In the genomic region with DNA sequence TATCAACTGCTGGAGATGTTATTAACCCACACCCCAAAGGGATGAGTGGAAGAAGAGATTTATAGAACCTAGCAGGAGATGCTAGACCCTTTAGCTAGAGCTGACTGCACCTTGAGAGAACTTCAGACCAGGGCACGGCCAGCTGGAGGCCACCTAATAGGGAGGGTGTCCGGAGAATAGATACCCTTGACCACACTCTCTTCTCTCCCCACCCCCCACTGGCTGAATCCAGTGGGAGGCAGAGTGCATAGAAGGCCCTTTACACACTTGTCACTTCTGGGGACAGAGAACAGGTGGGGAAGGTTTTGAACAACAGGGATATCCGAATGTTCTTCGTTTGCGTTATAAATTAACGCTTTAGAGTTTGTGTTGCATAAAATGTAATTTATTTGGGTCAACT, we compare ENCODE assay signal across 2 cellular contexts.
TF ChIP-seq lines count a peak whose summit lies in the region.

No MANE protein-coding gene starts in this region.

TF ChIP-seq in A549, 52 proteins besides CTCF, POLR2A, EP300 and RAD21 (continued from another document):
- TF ChIP-seq NR3C1 (IDR thresholded peaks at IDR 0.05) (no peak), JUN (IDR thresholded peaks at IDR 0.05) (no peak)
- TF ChIP-seq, protein P1, sequence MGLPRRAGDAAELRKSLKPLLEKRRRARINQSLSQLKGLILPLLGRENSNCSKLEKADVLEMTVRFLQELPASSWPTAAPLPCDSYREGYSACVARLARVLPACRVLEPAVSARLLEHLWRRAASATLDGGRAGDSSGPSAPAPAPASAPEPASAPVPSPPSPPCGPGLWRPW (IDR thresholded peaks at IDR 0.05): no peak

TF ChIP-seq in GM23338, 12 proteins besides CTCF, POLR2A, EP300 and RAD21:
- TF ChIP-seq, protein P2, sequence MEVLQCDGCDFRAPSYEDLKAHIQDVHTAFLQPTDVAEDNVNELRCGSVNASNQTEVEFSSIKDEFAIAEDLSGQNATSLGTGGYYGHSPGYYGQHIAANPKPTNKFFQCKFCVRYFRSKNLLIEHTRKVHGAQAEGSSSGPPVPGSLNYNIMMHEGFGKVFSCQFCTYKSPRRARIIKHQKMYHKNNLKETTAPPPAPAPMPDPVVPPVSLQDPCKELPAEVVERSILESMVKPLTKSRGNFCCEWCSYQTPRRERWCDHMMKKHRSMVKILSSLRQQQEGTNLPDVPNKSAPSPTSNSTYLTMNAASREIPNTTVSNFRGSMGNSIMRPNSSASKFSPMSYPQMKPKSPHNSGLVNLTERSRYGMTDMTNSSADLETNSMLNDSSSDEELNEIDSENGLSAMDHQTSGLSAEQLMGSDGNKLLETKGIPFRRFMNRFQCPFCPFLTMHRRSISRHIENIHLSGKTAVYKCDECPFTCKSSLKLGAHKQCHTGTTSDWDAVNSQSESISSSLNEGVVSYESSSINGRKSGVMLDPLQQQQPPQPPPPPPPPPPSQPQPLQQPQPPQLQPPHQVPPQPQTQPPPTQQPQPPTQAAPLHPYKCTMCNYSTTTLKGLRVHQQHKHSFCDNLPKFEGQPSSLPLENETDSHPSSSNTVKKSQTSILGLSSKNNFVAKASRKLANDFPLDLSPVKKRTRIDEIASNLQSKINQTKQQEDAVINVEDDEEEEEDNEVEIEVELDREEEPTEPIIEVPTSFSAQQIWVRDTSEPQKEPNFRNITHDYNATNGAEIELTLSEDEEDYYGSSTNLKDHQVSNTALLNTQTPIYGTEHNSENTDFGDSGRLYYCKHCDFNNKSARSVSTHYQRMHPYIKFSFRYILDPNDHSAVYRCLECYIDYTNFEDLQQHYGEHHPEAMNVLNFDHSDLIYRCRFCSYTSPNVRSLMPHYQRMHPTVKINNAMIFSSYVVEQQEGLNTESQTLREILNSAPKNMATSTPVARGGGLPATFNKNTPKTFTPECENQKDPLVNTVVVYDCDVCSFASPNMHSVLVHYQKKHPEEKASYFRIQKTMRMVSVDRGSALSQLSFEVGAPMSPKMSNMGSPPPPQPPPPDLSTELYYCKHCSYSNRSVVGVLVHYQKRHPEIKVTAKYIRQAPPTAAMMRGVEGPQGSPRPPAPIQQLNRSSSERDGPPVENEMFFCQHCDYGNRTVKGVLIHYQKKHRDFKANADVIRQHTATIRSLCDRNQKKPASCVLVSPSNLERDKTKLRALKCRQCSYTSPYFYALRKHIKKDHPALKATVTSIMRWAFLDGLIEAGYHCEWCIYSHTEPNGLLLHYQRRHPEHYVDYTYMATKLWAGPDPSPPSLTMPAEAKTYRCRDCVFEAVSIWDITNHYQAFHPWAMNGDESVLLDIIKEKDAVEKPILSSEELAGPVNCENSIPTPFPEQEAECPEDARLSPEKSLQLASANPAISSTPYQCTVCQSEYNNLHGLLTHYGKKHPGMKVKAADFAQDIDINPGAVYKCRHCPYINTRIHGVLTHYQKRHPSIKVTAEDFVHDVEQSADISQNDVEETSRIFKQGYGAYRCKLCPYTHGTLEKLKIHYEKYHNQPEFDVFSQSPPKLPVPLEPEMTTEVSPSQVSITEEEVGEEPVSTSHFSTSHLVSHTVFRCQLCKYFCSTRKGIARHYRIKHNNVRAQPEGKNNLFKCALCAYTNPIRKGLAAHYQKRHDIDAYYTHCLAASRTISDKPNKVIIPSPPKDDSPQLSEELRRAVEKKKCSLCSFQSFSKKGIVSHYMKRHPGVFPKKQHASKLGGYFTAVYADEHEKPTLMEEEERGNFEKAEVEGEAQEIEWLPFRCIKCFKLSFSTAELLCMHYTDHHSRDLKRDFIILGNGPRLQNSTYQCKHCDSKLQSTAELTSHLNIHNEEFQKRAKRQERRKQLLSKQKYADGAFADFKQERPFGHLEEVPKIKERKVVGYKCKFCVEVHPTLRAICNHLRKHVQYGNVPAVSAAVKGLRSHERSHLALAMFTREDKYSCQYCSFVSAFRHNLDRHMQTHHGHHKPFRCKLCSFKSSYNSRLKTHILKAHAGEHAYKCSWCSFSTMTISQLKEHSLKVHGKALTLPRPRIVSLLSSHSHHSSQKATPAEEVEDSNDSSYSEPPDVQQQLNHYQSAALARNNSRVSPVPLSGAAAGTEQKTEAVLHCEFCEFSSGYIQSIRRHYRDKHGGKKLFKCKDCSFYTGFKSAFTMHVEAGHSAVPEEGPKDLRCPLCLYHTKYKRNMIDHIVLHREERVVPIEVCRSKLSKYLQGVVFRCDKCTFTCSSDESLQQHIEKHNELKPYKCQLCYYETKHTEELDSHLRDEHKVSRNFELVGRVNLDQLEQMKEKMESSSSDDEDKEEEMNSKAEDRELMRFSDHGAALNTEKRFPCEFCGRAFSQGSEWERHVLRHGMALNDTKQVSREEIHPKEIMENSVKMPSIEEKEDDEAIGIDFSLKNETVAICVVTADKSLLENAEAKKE (CRISPR knock-in tag; IDR thresholded peaks at IDR 0.05): no peak
- TF ChIP-seq JUNB (IDR thresholded peaks at IDR 0.05; ENCODE audit: unreplicated experiment): no peak
- no peak for TF ChIP-seq STAT1 (IDR thresholded peaks at IDR 0.05; ENCODE audit: unreplicated experiment)
TF ChIP-seq in GM23338: peak in this region for 0.
